23 cellular contexts compared by ENCODE assay signal in the genomic region with DNA sequence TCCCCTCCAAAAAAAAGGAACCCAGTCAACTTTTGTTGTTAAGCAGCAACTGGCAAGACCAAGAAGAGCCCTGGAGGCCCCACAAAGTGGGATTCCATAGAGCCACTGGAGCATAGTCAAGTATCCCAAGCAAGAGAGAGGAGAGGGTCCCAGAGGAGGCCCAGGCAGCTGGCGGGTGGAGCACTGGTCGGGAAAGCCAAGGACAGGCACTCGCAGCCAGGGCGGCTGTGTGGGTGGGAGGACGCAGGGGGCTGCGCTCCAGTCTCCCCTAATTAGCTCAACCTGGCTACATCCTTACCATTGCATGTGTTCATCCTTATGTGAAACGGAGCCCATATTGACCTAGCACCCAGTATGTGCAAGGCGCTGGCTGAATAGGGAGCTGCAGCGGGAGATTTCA. TPM values are rescaled to one million over a fixed set of nuclear protein-coding genes. Genes with fewer than 3 reads are reported as not detected.
A peak's percentile ranks its signal among the peaks of the same experiment; 100 is the strongest.
DNase-seq lines count a peak whose midpoint lies in the region; ATAC-seq and TF ChIP-seq lines count a peak whose summit lies in the region.
"Had no signal": no experiment of that assay in that cellular context is flagged by ENCODE, and none has a peak within 500 bp of the region (broad histone marks: within the 10 kb centered on the region; RNA-seq: fewer than 3 reads in every experiment).

No MANE protein-coding gene starts in this region.

- peaks cover 0 to 2% of the 10 kb centered on the region in 2 donors for H3K9me3 Mint-ChIP-seq in stimulated activated naive B cell treated with anti-CD40 and anti-IgM and Interleukin-4, amounts not matched to agents 10 μg/mL and 1 μg/mL and 100 μg/mL, for 72 hours
- no peaks in the 10 kb centered on the region for H3K9me3 Mint-ChIP-seq in activated T-helper 1 cell treated with anti-CD3 and anti-CD28 coated beads, Interleukin-12 subunit alpha, Interleukin-12 subunit beta, Interleukin-2, Interleukin-4 antibody, amounts not matched to agents 30 ng/mL and 10 ng/mL and 1 ng/mL, durations not matched to agents 14 hours and 24 hours and 36 hours
- H3K9me3 Mint-ChIP-seq: activated naive CD4-positive, alpha-beta T cell treated with anti-CD3 and anti-CD28 coated beads, Interleukin-2, amount 50 U/mL, for 72 hours had no signal

- whole genome bisulfite sequencing in SK-N-SH (ENCODE audit: low lambda C conversion rate) = 95% methylated on average over 8 of the region's 9 CpGs
- WGBS in gastroesophageal sphincter (ENCODE audit: low coverage in 1 of 2), 2 donors = 83 to 100% methylated on average over 1 to 2 of the region's 9 CpGs

- peak overlapping the region; percentile 59 for H3K27ac Mint-ChIP-seq in stimulated activated naive B cell treated with anti-CD40 and anti-IgM and Interleukin-4, amounts not matched to agents 10 μg/mL and 1 μg/mL and 100 μg/mL, for 72 hours
- H3K27ac Mint-ChIP-seq in activated T-helper 1 cell treated with anti-CD3 and anti-CD28 coated beads, Interleukin-12 subunit alpha, Interleukin-12 subunit beta, Interleukin-2, Interleukin-4 antibody, amounts not matched to agents 30 ng/mL and 10 ng/mL and 1 ng/mL, durations not matched to agents 14 hours and 24 hours and 36 hours = no peak overlapping the region
- H3K27ac Mint-ChIP-seq: activated CD8-positive, alpha-beta T cell treated with anti-CD3 and anti-CD28 coated beads, Interleukin-2, amount 10 ng/mL, durations not matched to agents 7 days and 5 days; activated naive CD4-positive, alpha-beta T cell treated with anti-CD3 and anti-CD28 coated beads, Interleukin-2, amount 50 U/mL, for 72 hours; progenitor cell of endocrine pancreas; WTC11 had no signal

- H3K9me3 ChIP-seq in SK-N-SH = no peaks in the 10 kb centered on the region
- no peaks in the 10 kb centered on the region for H3K9me3 ChIP-seq in gastroesophageal sphincter
- H3K9me3 ChIP-seq: ascending aorta, heart left ventricle, left lung, MG63 had no signal

- no peaks in the 10 kb centered on the region for H4K20me1 ChIP-seq in SK-N-SH (ENCODE audit: insufficient read depth)

- no peak for TF ChIP-seq RAD21 in SK-N-SH (IDR thresholded peaks at IDR 0.05; ENCODE audit: low read length)

- no peak for ATAC-seq in SK-N-SH treated with all-trans-retinoic acid at 6 μM for 48 hours
- no peak for ATAC-seq in gastroesophageal sphincter
- ATAC-seq in stimulated activated naive B cell treated with anti-CD40 and anti-IgM and Interleukin-4, amounts not matched to agents 10 μg/mL and 1 μg/mL and 100 μg/mL, for 72 hours (replicated peaks) = no peak
- ATAC-seq: activated CD8-positive, alpha-beta T cell treated with anti-CD3 and anti-CD28 coated beads, Interleukin-2, amount 10 ng/mL, durations not matched to agents 7 days and 5 days; heart left ventricle; WTC11 had no signal

- peaks cover 5% of the 10 kb centered on the region for H3F3A ChIP-seq in SK-N-SH (replicated peaks; ENCODE audit: insufficient read depth)

- H3K4me1 ChIP-seq in SK-N-SH (ENCODE audit: control insufficient read depth in 1 of 2, insufficient read depth in 2 of 2, low read depth in 1 of 2, low read length in 1 of 2) (peaks cover 29 to 32% of the 10 kb centered on the region in 2 experiments; a peak in 3 of 4 replicates), gastroesophageal sphincter (peaks cover 20 to 99% (median 56%) of the 10 kb centered on the region in 3 donors)

- H3K27ac ChIP-seq in SK-N-SH (ENCODE audit: low read depth in 2 of 2, low read length in 1 of 2) = no peak overlapping the region
- peak overlapping the region in 3 of 4 donors; percentile 3 to 93 (median 13) for H3K27ac ChIP-seq in gastroesophageal sphincter
- H3K27ac ChIP-seq: ascending aorta had no signal

- no peaks in the 10 kb centered on the region for H3K27me3 Mint-ChIP-seq in stimulated activated naive B cell treated with anti-CD40 and anti-IgM and Interleukin-4, amounts not matched to agents 10 μg/mL and 1 μg/mL and 100 μg/mL, for 72 hours
- peaks cover 4% of the 10 kb centered on the region for H3K27me3 Mint-ChIP-seq in activated T-helper 1 cell treated with anti-CD3 and anti-CD28 coated beads, Interleukin-12 subunit alpha, Interleukin-12 subunit beta, Interleukin-2, Interleukin-4 antibody, amounts not matched to agents 30 ng/mL and 10 ng/mL and 1 ng/mL, durations not matched to agents 14 hours and 24 hours and 36 hours (ENCODE audit: insufficient read depth)
- H3K27me3 Mint-ChIP-seq: progenitor cell of endocrine pancreas had no signal

- POLR2A ChIA-PET in SK-N-SH (lab: Yijun Ruan, JAX) = no interaction called here

- no peaks in the 10 kb centered on the region for H3K9me2 ChIP-seq in SK-N-SH

- no peak for TF ChIP-seq POLR2A in gastroesophageal sphincter (IDR thresholded peaks at IDR 0.05)

- no peaks in the 10 kb centered on the region for H3K79me2 ChIP-seq in SK-N-SH (ENCODE audit: insufficient read depth)

- peaks cover 65 to 96% of the 10 kb centered on the region in 2 donors for H3K4me1 Mint-ChIP-seq in stimulated activated naive B cell treated with anti-CD40 and anti-IgM and Interleukin-4, amounts not matched to agents 10 μg/mL and 1 μg/mL and 100 μg/mL, for 72 hours
- peaks cover 44% of the 10 kb centered on the region for H3K4me1 Mint-ChIP-seq in activated T-helper 1 cell treated with anti-CD3 and anti-CD28 coated beads, Interleukin-12 subunit alpha, Interleukin-12 subunit beta, Interleukin-2, Interleukin-4 antibody, amounts not matched to agents 30 ng/mL and 10 ng/mL and 1 ng/mL, durations not matched to agents 14 hours and 24 hours and 36 hours (ENCODE audit: low read depth)

- H3K36me3 ChIP-seq in SK-N-SH (replicated peaks in 1 of 2; ENCODE audit: control insufficient read depth in 1 of 2, insufficient read depth in 2 of 2, low read length in 1 of 2) (no peaks in the 10 kb centered on the region), gastroesophageal sphincter (no peaks in the 10 kb centered on the region)
- H3K36me3 ChIP-seq: ascending aorta, heart left ventricle, left lung, MG63 had no signal

- TF ChIP-seq CTCF in SK-N-SH (IDR thresholded peaks at IDR 0.05) (no peak), gastroesophageal sphincter (IDR thresholded peaks at IDR 0.05) (no peak)

- no peak overlapping the region for H3K4me3 ChIP-seq in SK-N-SH (ENCODE audit: low read depth in 2 of 2, low read length in 1 of 2)
- H3K4me3 ChIP-seq in gastroesophageal sphincter = no peak overlapping the region
- H3K4me3 ChIP-seq: ascending aorta, heart left ventricle, left lung, MG63 had no signal

- intact Hi-C loops in activated T-helper 1 cell treated with anti-CD3 and anti-CD28 coated beads, Interleukin-12 subunit alpha, Interleukin-12 subunit beta, Interleukin-2, Interleukin-4 antibody, amounts not matched to agents 30 ng/mL and 10 ng/mL and 1 ng/mL, durations not matched to agents 14 hours and 24 hours and 36 hours (cut with micrococcal nuclease) = no loop called here

- H3K9ac ChIP-seq in SK-N-SH = no peak overlapping the region

- no peaks in the 10 kb centered on the region for H3K27me3 ChIP-seq in SK-N-SH (ENCODE audit: insufficient read depth)
- no peaks in the 10 kb centered on the region for H3K27me3 ChIP-seq in gastroesophageal sphincter
- H3K27me3 ChIP-seq: ascending aorta, heart left ventricle, left lung, MG63 had no signal

- no peak overlapping the region for H2AFZ ChIP-seq in SK-N-SH (ENCODE audit: low read depth)

- H3K36me3 Mint-ChIP-seq in stimulated activated naive B cell treated with anti-CD40 and anti-IgM and Interleukin-4, amounts not matched to agents 10 μg/mL and 1 μg/mL and 100 μg/mL, for 72 hours = peaks cover 2 to 19% of the 10 kb centered on the region in 2 donors
- H3K36me3 Mint-ChIP-seq in activated T-helper 1 cell treated with anti-CD3 and anti-CD28 coated beads, Interleukin-12 subunit alpha, Interleukin-12 subunit beta, Interleukin-2, Interleukin-4 antibody, amounts not matched to agents 30 ng/mL and 10 ng/mL and 1 ng/mL, durations not matched to agents 14 hours and 24 hours and 36 hours (ENCODE audit: low read depth) = peaks cover 4% of the 10 kb centered on the region
- H3K36me3 Mint-ChIP-seq: WTC11 had no signal

- DNase-seq in SK-N-SH (peak; percentile 2), DMS79 (lab: John Stamatoyannopoulos, UW) (peak; percentile 91), GM19240 (ENCODE audit: insufficient read length, low spot score) (no peak)
- DNase-seq in stimulated activated naive B cell treated with anti-CD40 and anti-IgM and Interleukin-4, amounts not matched to agents 10 μg/mL and 1 μg/mL and 100 μg/mL, for 72 hours = no peak
- DNase-seq in activated T-helper 1 cell treated with anti-CD3 and anti-CD28 coated beads, Interleukin-12 subunit alpha, Interleukin-12 subunit beta, Interleukin-2, Interleukin-4 antibody, amounts not matched to agents 30 ng/mL and 10 ng/mL and 1 ng/mL, durations not matched to agents 14 hours and 24 hours and 36 hours (ENCODE audit: low spot score) = no peak
- no peak for DNase-seq in activated naive CD4-positive, alpha-beta T cell treated with Interleukin-2 at 50 U/mL for 16 hours
- DNase-seq: 8988T; activated CD8-positive, alpha-beta T cell treated with anti-CD3 and anti-CD28 coated beads, Interleukin-2, amount 10 ng/mL, durations not matched to agents 7 days and 5 days; activated T-cell treated with anti-CD3 and anti-CD28 coated beads, Interleukin-2, amount 50 U/mL, for 48 hours; GOT3; MG63; NCI-H1436 treated with DMSO at 0.1 percent for 48 hours; NCI-H526; RPMI8226; T1000 had no signal

- H3K4me3 Mint-ChIP-seq in stimulated activated naive B cell treated with anti-CD40 and anti-IgM and Interleukin-4, amounts not matched to agents 10 μg/mL and 1 μg/mL and 100 μg/mL, for 72 hours = no peak overlapping the region
- H3K4me3 Mint-ChIP-seq in activated T-helper 1 cell treated with anti-CD3 and anti-CD28 coated beads, Interleukin-12 subunit alpha, Interleukin-12 subunit beta, Interleukin-2, Interleukin-4 antibody, amounts not matched to agents 30 ng/mL and 10 ng/mL and 1 ng/mL, durations not matched to agents 14 hours and 24 hours and 36 hours = no peak overlapping the region
- H3K4me3 Mint-ChIP-seq: activated CD8-positive, alpha-beta T cell treated with anti-CD3 and anti-CD28 coated beads, Interleukin-2, amount 10 ng/mL, durations not matched to agents 7 days and 5 days; WTC11 had no signal

- H3K4me2 ChIP-seq in SK-N-SH = no peak overlapping the region

- TF ChIP-seq EP300 in SK-N-SH (IDR thresholded peaks at IDR 0.05; ENCODE audit: borderline replicate concordance in 1 of 2, low read depth in 1 of 2, low read length in 1 of 2) (no peak), gastroesophageal sphincter (IDR thresholded peaks at IDR 0.05) (no peak)

- CTCF ChIA-PET in SK-N-SH (lab: Yijun Ruan, JAX) = interaction anchor here (1.2 to 4.5 kb wide), 5 partner anchors 13 to 564 kb away, joined by 3 to 20 read pairs (median 6); no protein-coding TSS in a partner anchor

TF ChIP-seq in SK-N-SH treated with all-trans-retinoic acid at 6 μM for 48 hours, 23 proteins besides CTCF, POLR2A, EP300 and RAD21 (continues in another document):
- TF ChIP-seq BACH2 (CRISPR knock-in tag; IDR thresholded peaks at IDR 0.05; ENCODE audit: borderline replicate concordance) (no peak), ZNF70 (CRISPR knock-in tag; IDR thresholded peaks at IDR 0.05) (no peak)

RNA-seq across cellular contexts. Expression of gene ZFP36L1, which starts 18.3 kb away (rescaled TPM):
- 8.8 and 16.5 TPM in 2 replicates for polyA plus RNA-seq in SK-N-SH (2012; rRNA removed)
- 8.1 and 13.9 TPM in 2 replicates for polyA plus RNA-seq in SK-N-SH (2012; cell fraction: cytosol; rRNA removed)
- 27.3 and 37.3 TPM in 2 replicates for polyA plus RNA-seq in SK-N-SH (2012; cell fraction: nucleus; rRNA removed)
- total RNA-seq in gastroesophageal sphincter = 100 to 1,000 TPM; 154 to 451 (median 280) TPM
- total RNA-seq in activated T-helper 1 cell treated with anti-CD3 and anti-CD28 coated beads, Interleukin-12 subunit alpha, Interleukin-12 subunit beta, Interleukin-2, Interleukin-4 antibody, amounts not matched to agents 30 ng/mL and 10 ng/mL and 1 ng/mL, durations not matched to agents 14 hours and 24 hours and 36 hours = 149 and 156 TPM in 2 replicates

Comparison
In these comparisons a context has a peak if more than half of its experiments do, and no peak if none do; other contexts are left out.
1. DNase-seq: peak in SK-N-SH (single experiment) and DMS79 (single experiment); none in stimulated activated naive B cell treated with anti-CD40 and anti-IgM and Interleukin-4, amounts not matched to agents 10 μg/mL and 1 μg/mL and 100 μg/mL, for 72 hours (single experiment), activated T-helper 1 cell treated with anti-CD3 and anti-CD28 coated beads, Interleukin-12 subunit alpha, Interleukin-12 subunit beta, Interleukin-2, Interleukin-4 antibody, amounts not matched to agents 30 ng/mL and 10 ng/mL and 1 ng/mL, durations not matched to agents 14 hours and 24 hours and 36 hours (single experiment), GM19240 (single experiment) and activated naive CD4-positive, alpha-beta T cell treated with Interleukin-2 at 50 U/mL for 16 hours (single experiment).
2. H3K27ac ChIP-seq: peak in gastroesophageal sphincter (3 of 4); none in SK-N-SH (0 of 2).